Comparison of ENCODE assay signal across 1 cellular context in the genomic region with DNA sequence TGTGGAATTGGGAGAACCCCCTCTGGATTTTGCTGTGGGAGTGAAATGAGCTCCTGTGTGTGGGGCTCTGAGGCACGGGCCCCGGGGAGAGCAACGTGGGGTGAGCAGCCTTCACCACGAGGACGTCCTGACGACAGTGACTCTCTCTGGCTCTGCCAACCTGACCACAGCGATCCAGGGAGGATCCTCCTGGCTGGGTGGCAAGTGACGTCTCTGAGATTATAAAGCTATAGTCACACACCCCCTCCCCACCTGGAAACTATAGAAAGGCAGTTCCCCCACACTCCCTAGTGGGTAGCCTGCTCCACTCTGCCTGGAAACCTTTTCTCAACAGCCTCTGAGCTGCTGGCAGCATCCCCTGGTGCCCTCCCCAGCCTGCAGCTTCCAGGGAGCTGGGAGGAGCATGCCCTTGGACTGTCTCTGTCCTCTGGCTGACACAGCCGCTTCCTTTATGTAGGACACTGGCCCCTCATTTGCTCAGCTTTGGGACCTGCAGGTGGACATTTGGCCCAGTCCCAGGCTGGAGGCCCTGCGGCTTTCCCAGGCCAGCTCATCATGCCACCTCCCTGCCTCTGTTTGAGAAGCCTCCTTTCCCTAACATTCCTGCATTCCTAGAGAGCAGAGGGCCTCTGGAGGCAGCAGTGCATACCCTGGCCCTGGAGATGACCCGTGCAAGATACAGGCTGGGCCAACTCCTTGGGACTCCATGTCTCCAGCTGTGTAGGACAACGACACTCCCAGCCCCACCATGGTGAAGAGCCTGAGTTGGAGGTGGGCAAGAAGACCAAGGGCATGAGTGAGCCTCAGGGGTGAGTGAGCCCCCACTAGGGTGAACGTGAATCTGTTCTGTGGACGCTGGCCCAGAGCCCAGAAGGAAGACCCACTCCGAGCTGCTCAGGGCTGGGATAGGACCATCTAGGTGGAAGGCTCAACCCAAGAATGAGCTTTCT.
TF ChIP-seq lines count a peak whose summit lies in the region.

No MANE protein-coding gene starts in this region.

TF ChIP-seq in H1, 55 proteins besides CTCF, POLR2A, EP300 and RAD21:
- no peak for TF ChIP-seq SIX5 (IDR thresholded peaks at IDR 0.05; ENCODE audit: low read depth, low read length)
- TF ChIP-seq TEAD4 (IDR thresholded peaks at IDR 0.05; ENCODE audit: low read depth, low read length): peak; percentile 61; the same call in 1 of the 2 replicates
